1 cellular context compared by ENCODE assay signal in genomic region chr21:39601194-39601940, GRCh38.
TF ChIP-seq lines count a peak whose summit lies in the region.

No MANE protein-coding gene starts in this region.

TF ChIP-seq in SK-N-SH, 30 proteins besides CTCF, POLR2A, EP300 and RAD21:
- TF ChIP-seq CHD2 (IDR thresholded peaks at IDR 0.05; ENCODE audit: low read length, partially characterized antibody) (no peak), GABPA (IDR thresholded peaks at IDR 0.05; ENCODE audit: low read depth) (no peak), FOXM1 (IDR thresholded peaks at IDR 0.05; ENCODE audit: low read depth) (no peak), TEAD4 (IDR thresholded peaks at IDR 0.05; ENCODE audit: borderline replicate concordance, insufficient read depth) (no peak), RCOR1 (IDR thresholded peaks at IDR 0.05; ENCODE audit: low read length) (no peak), SIN3A (IDR thresholded peaks at IDR 0.05; ENCODE audit: borderline replicate concordance, low read depth, low read length) (no peak), MXI1 (IDR thresholded peaks at IDR 0.05; ENCODE audit: low read depth, low read length) (no peak), FOXJ3 (CRISPR knock-in tag; IDR thresholded peaks at IDR 0.05) (no peak), ELF1 (IDR thresholded peaks at IDR 0.05) (no peak), ZBTB33 (IDR thresholded peaks at IDR 0.05; ENCODE audit: borderline replicate concordance, low read depth) (no peak), IRF3 (IDR thresholded peaks at IDR 0.05; ENCODE audit: low read depth, low read length) (no peak), TCF12 (IDR thresholded peaks at IDR 0.05) (no peak), PBX3 (IDR thresholded peaks at IDR 0.05) (no peak), FOSL2 (IDR thresholded peaks at IDR 0.05; ENCODE audit: borderline replicate concordance, low read depth) (no peak), NRF1 (IDR thresholded peaks at IDR 0.05; ENCODE audit: low read depth, low read length) (no peak), EZH2phosphoT487 (IDR thresholded peaks at IDR 0.05; ENCODE audit: borderline replicate concordance, low read depth) (no peak), SMC3 (IDR thresholded peaks at IDR 0.05; ENCODE audit: low read depth, low read length) (no peak), YY1 (IDR thresholded peaks at IDR 0.05; ENCODE audit: low read depth) (no peak)
- TF ChIP-seq, protein P1, sequence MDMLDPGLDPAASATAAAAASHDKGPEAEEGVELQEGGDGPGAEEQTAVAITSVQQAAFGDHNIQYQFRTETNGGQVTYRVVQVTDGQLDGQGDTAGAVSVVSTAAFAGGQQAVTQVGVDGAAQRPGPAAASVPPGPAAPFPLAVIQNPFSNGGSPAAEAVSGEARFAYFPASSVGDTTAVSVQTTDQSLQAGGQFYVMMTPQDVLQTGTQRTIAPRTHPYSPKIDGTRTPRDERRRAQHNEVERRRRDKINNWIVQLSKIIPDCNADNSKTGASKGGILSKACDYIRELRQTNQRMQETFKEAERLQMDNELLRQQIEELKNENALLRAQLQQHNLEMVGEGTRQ (IDR thresholded peaks at IDR 0.05; ENCODE audit: borderline replicate concordance, low read depth, low read length): no peak
- TF ChIP-seq, protein P2, sequence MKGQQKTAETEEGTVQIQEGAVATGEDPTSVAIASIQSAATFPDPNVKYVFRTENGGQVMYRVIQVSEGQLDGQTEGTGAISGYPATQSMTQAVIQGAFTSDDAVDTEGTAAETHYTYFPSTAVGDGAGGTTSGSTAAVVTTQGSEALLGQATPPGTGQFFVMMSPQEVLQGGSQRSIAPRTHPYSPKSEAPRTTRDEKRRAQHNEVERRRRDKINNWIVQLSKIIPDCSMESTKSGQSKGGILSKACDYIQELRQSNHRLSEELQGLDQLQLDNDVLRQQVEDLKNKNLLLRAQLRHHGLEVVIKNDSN (IDR thresholded peaks at IDR 0.05; ENCODE audit: borderline replicate concordance, low read depth): no peak
